In genomic region chr12:105235299-105235746, GRCh38 we compare ENCODE assay signal across 8 cellular contexts. TPM values are rescaled to one million over a fixed set of nuclear protein-coding genes. Genes with fewer than 3 reads are reported as not detected.
DNase-seq lines count a peak whose midpoint lies in the region; ATAC-seq and TF ChIP-seq lines count a peak whose summit lies in the region.

No MANE protein-coding gene starts in this region.

- intact Hi-C loops in psoas muscle (cut with DNase I) = loop anchor here in 1 of 2 donors (5.0 kb wide), 1 partner anchor 147 kb away; no protein-coding TSS in a partner anchor

- no peak for ATAC-seq in gastroesophageal sphincter
- peak in 3 of 4 donors; percentile 37 to 46 (median 42) for ATAC-seq in psoas muscle
- no peak for ATAC-seq in HG03139 (IDR thresholded peaks at IDR 0.05; ENCODE audit: unreplicated experiment)

- no peaks in the 10 kb centered on the region for H3K9me3 ChIP-seq in gastroesophageal sphincter
- no peaks in the 10 kb centered on the region for H3K9me3 ChIP-seq in psoas muscle

- DNase-seq in GM10266 (ENCODE audit: extremely low spot score) (peak; percentile 36), HK-2 (ENCODE audit: unreplicated experiment) (peak; percentile 8), psoas muscle (no peak), MV-4-11 (lab: John Stamatoyannopoulos, UW) (no peak)
- DNase-seq in activated T-cell treated with anti-CD3 and anti-CD28 coated beads, Interleukin-2, amount 50 U/mL, for 48 hours = peak; percentile 30
- no peak for DNase-seq in stimulated activated CD4-positive, alpha-beta T cell treated with anti-CD3 and anti-CD28 coated beads, Interleukin-4, amount 100 ng/mL, for 24 hours

- H3K36me3 ChIP-seq in gastroesophageal sphincter (peaks cover 0 to 9% of the 10 kb centered on the region in 2 donors), psoas muscle (ENCODE audit: insufficient read depth in 1 of 2, low read depth in 1 of 2) (peaks cover 0 to 17% of the 10 kb centered on the region in 2 donors)

- H3K4me3 ChIP-seq in gastroesophageal sphincter (peak overlapping the region; percentile 68 to 97), psoas muscle (peak overlapping the region; percentile 97)

- H3K4me1 ChIP-seq in gastroesophageal sphincter (peaks cover 0 to 50% (median 8%) of the 10 kb centered on the region in 3 donors), psoas muscle (peaks cover 48% of the 10 kb centered on the region)

- no peak for TF ChIP-seq EP300 in gastroesophageal sphincter (IDR thresholded peaks at IDR 0.05)

- no peak for TF ChIP-seq POLR2A in gastroesophageal sphincter (IDR thresholded peaks at IDR 0.05)

- H3K27me3 ChIP-seq in gastroesophageal sphincter (no peaks in the 10 kb centered on the region), psoas muscle (ENCODE audit: insufficient read depth in 3 of 3, low read length in 2 of 3) (no peaks in the 10 kb centered on the region)

- H3K27ac ChIP-seq in gastroesophageal sphincter (peak overlapping the region; percentile 76 to 97 (median 92)), psoas muscle (peak overlapping the region; percentile 99)

- 0% methylated on average over 9 to 10 of the region's 12 CpGs for WGBS in gastroesophageal sphincter (ENCODE audit: low coverage in 1 of 2), 2 donors
- 0 to 1% (median 1%) methylated on average over 12 of the region's 12 CpGs for WGBS in psoas muscle, 3 donors

- no peak for TF ChIP-seq CTCF in GM10266 (IDR thresholded peaks at IDR 0.05; ENCODE audit: control insufficient read depth, insufficient read depth, low read depth, missing control alignments)
- no peak for TF ChIP-seq CTCF in gastroesophageal sphincter (IDR thresholded peaks at IDR 0.05)
- no peak for TF ChIP-seq CTCF in psoas muscle (IDR thresholded peaks at IDR 0.05)

RNA-seq across cellular contexts. Expression of gene APPL2, which starts 0.7 kb away (rescaled TPM):
- 10 to 100 TPM; 17.0 to 32.4 (median 23.4) TPM for total RNA-seq in gastroesophageal sphincter
- total RNA-seq in psoas muscle = 10 to 100 TPM in 3 of 4 donors, 1 to 10 TPM in 1; 9.7 to 14.8 (median 11.6) TPM
- polyA plus RNA-seq in psoas muscle = 10 to 100 TPM in 1 of 3 donors, 1 to 10 TPM in 2; 7.3 to 14.2 (median 9.0) TPM

Comparison
In these comparisons a context has a peak if more than half of its experiments do, and no peak if none do; other contexts are left out.
1. DNase-seq: peak in GM10266 (single experiment), HK-2 (single experiment) and activated T-cell treated with anti-CD3 and anti-CD28 coated beads, Interleukin-2, amount 50 U/mL, for 48 hours (2 of 2); none in psoas muscle (0 of 2), MV-4-11 (single experiment) and stimulated activated CD4-positive, alpha-beta T cell treated with anti-CD3 and anti-CD28 coated beads, Interleukin-4, amount 100 ng/mL, for 24 hours (single experiment).
2. ATAC-seq: peak in psoas muscle (3 of 4); none in gastroesophageal sphincter (single experiment) and HG03139 (single experiment).